In genomic region chr7:80428161-80429054, GRCh38 we compare ENCODE assay signal across 7 cellular contexts.
DNase-seq lines count a peak whose midpoint lies in the region; ATAC-seq and TF ChIP-seq lines count a peak whose summit lies in the region.

No MANE protein-coding gene starts in this region.

- H2AFZ ChIP-seq in MM.1S (ENCODE audit: low read length) (no peak overlapping the region), trophoblast cell (ENCODE audit: insufficient read depth, low read length, poor library complexity) (no peak overlapping the region)

- H3K9me2 ChIP-seq in MM.1S (replicated peaks; ENCODE audit: insufficient read depth, low read length), result no peaks in the 10 kb centered on the region

- peak overlapping the region; percentile 58 for H2BK12ac ChIP-seq in trophoblast cell (ENCODE audit: low read length)

- H3K9ac ChIP-seq in MM.1S (ENCODE audit: low read length) (no peak overlapping the region), SK-N-MC (ENCODE audit: insufficient read length) (no peak overlapping the region), trophoblast cell (ENCODE audit: low read length) (no peak overlapping the region)

- H3K27me3 ChIP-seq in MM.1S (replicated peaks; ENCODE audit: insufficient read depth, low read length) (no peaks in the 10 kb centered on the region), foreskin keratinocyte (no peaks in the 10 kb centered on the region), trophoblast cell (ENCODE audit: insufficient read depth, low read length) (no peaks in the 10 kb centered on the region)

- H3K36me3 ChIP-seq in MM.1S (replicated peaks; ENCODE audit: insufficient read depth, low read length) (no peaks in the 10 kb centered on the region), SK-N-MC (ENCODE audit: insufficient read depth, low read length) (no peaks in the 10 kb centered on the region), trophoblast cell (ENCODE audit: control insufficient read depth in 1 of 2, insufficient read depth in 2 of 2, low read length in 2 of 2) (no peaks in the 10 kb centered on the region)

- no peak overlapping the region for H2BK5ac ChIP-seq in trophoblast cell (ENCODE audit: low read depth, low read length, poor library complexity)

- WGBS in trophoblast cell (ENCODE audit: extremely low coverage, insufficient coverage, insufficient read length), result no CpG with 5 or more reads among the region's 9 CpGs

- H4K12ac ChIP-seq in trophoblast cell (ENCODE audit: low read depth, low read length), result peak overlapping the region; percentile 54

- H3K79me2 ChIP-seq in MM.1S (ENCODE audit: low read length) (no peaks in the 10 kb centered on the region), trophoblast cell (ENCODE audit: control insufficient read depth, insufficient read depth, low read length, poor library complexity) (no peaks in the 10 kb centered on the region)

- no peaks in the 10 kb centered on the region for H3F3A ChIP-seq in MM.1S (ENCODE audit: insufficient read depth, low read length)

- H4K8ac ChIP-seq in trophoblast cell (ENCODE audit: low read depth, low read length), result peak overlapping the region; percentile 38

- no peak overlapping the region for H3K27ac ChIP-seq in MM.1S (ENCODE audit: low read length)
- H3K27ac ChIP-seq in SK-N-MC, result no peak overlapping the region
- no peak overlapping the region for H3K27ac ChIP-seq in foreskin keratinocyte
- H3K27ac ChIP-seq in trophoblast cell (ENCODE audit: low read depth, low read length), result no peak overlapping the region

- H3K14ac ChIP-seq in trophoblast cell (ENCODE audit: low read length), result no peak overlapping the region

- TF ChIP-seq CTCF in GM12875 (IDR thresholded peaks at IDR 0.05; ENCODE audit: borderline replicate concordance, insufficient read depth, low read depth, low read length), result peak; percentile 32; the same call in 1 of the 2 replicates
- peak; percentile 32 for TF ChIP-seq CTCF in MM.1S (IDR thresholded peaks at IDR 0.05; ENCODE audit: low read length)
- peak; percentile 91 for TF ChIP-seq CTCF in foreskin keratinocyte (conservative IDR thresholded peaks at IDR 0.05)

- peak overlapping the region; percentile 46 for H2AK5ac ChIP-seq in trophoblast cell (ENCODE audit: low read length)

- H2BK120ac ChIP-seq in trophoblast cell (ENCODE audit: insufficient read depth, low read length, poor library complexity), result no peak overlapping the region

- H3K23ac ChIP-seq in trophoblast cell (ENCODE audit: low read length), result no peak overlapping the region

- ATAC-seq in foreskin keratinocyte (peak; percentile 81), GM21526 (IDR thresholded peaks at IDR 0.05; ENCODE audit: low FRiP score, unreplicated experiment) (no peak)

- H3K9me3 ChIP-seq in MM.1S (replicated peaks; ENCODE audit: insufficient read depth, low read length) (no peaks in the 10 kb centered on the region), SK-N-MC (ENCODE audit: low read depth, low read length) (no peaks in the 10 kb centered on the region), trophoblast cell (ENCODE audit: insufficient read depth, low read depth, low read length) (no peaks in the 10 kb centered on the region)

- H3K4me3 ChIP-seq in GM12875 (ENCODE audit: low read depth, low read length) (no peak overlapping the region), MM.1S (ENCODE audit: low read length) (no peak overlapping the region), SK-N-MC (no peak overlapping the region), trophoblast cell (ENCODE audit: low read depth, low read length) (no peak overlapping the region)

- H3K4ac ChIP-seq in trophoblast cell (ENCODE audit: low read depth, low read length), result no peak overlapping the region

- H3K4me1 ChIP-seq in MM.1S (ENCODE audit: low read length) (no peaks in the 10 kb centered on the region), foreskin keratinocyte (no peaks in the 10 kb centered on the region), trophoblast cell (ENCODE audit: control insufficient read depth in 1 of 2, insufficient read depth in 2 of 2, low read length in 2 of 2) (peaks cover 0 to 2% of the 10 kb centered on the region in 2 experiments)

- H3K18ac ChIP-seq in trophoblast cell (ENCODE audit: low read length), result no peak overlapping the region

- no peak overlapping the region for H3K4me2 ChIP-seq in MM.1S (ENCODE audit: low read depth, low read length)
- no peak overlapping the region for H3K4me2 ChIP-seq in trophoblast cell (ENCODE audit: low read length)

- no peaks in the 10 kb centered on the region for H4K20me1 ChIP-seq in MM.1S (ENCODE audit: insufficient read depth, low read length)

- H4K91ac ChIP-seq in trophoblast cell (ENCODE audit: low read depth, low read length), result no peak overlapping the region

- H3K79me1 ChIP-seq in trophoblast cell (ENCODE audit: low read length), result peaks cover 2% of the 10 kb centered on the region

- DNase-seq in MM.1S (peak; percentile 19), SK-N-MC (ENCODE audit: low read depth, low spot score) (peak; percentile 32), foreskin keratinocyte (peak in 1 of 2 donors; percentile 61), trophoblast cell (peak; percentile 40 to 79)
- DNase-seq in NK-92 treated with Interleukin-12 subunit alpha and Interleukin-12 subunit beta, amount 100 ng/mL, for 24 hours (lab: John Stamatoyannopoulos, UW), result no peak

Comparison
In these comparisons a context has a peak if more than half of its experiments do, and no peak if none do; other contexts are left out.
1. CTCF ChIP-seq: peak in every context shown above with its lines; median percentile 91 in foreskin keratinocyte; 32 in GM12875; 32 in MM.1S.